In genomic region chr1:15409400-15410222, GRCh38 we compare ENCODE assay signal across 8 cellular contexts. TPM values are rescaled to one million over a fixed set of nuclear protein-coding genes. Genes with fewer than 3 reads are reported as not detected.
DNase-seq lines count a peak whose midpoint lies in the region; ATAC-seq, FAIRE-seq and TF ChIP-seq lines count a peak whose summit lies in the region.

A gene with protein sequence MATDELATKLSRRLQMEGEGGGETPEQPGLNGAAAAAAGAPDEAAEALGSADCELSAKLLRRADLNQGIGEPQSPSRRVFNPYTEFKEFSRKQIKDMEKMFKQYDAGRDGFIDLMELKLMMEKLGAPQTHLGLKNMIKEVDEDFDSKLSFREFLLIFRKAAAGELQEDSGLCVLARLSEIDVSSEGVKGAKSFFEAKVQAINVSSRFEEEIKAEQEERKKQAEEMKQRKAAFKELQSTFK (plus strand): TSS chr1:15409888. CDS start chr1:15409972, 84 bp downstream.

- FAIRE-seq in HTR-8/SVneo (lab: Jason Lieb, UNC), result peak; percentile 65

- BruUV-seq in OCI-LY7 (replicated peaks; lab: Mats Ljungman, UMichigan), result no TSS peak

- H3K79me2 ChIP-seq in OCI-LY7 (ENCODE audit: insufficient read depth, low read depth, low read length), result peaks cover 8% of the 10 kb centered on the region; the same call in 1 of the 2 replicates

- peak within 1 kb of the TSS; percentile 79 for H3K4me3 ChIP-seq in CD8-positive, alpha-beta T cell (ENCODE audit: low read depth, low read length)
- H3K4me3 ChIP-seq in OCI-LY7 (ENCODE audit: low read depth, low read length, poor library complexity, severe bottlenecking) (peak within 1 kb of the TSS; percentile 87), epithelial cell of proximal tubule (ENCODE audit: low read depth, low read length) (peak within 1 kb of the TSS; percentile 93), mucosa of stomach (ENCODE audit: low read length) (peak within 1 kb of the TSS; percentile 77)

- no peak for TF ChIP-seq CTCF in CD8-positive, alpha-beta T cell (IDR thresholded peaks at IDR 0.05)
- TF ChIP-seq CTCF in OCI-LY7 (conservative IDR thresholded peaks at IDR 0.05; ENCODE audit: low read length) (no peak), epithelial cell of proximal tubule (conservative IDR thresholded peaks at IDR 0.05; ENCODE audit: low read depth, low read length) (no peak)

- peaks cover 11% of the 10 kb centered on the region for H3K36me3 Mint-ChIP-seq in CD8-positive, alpha-beta T cell

- H3K4me2 ChIP-seq in OCI-LY7 (ENCODE audit: low read length), result peak within 1 kb of the TSS; percentile 98

- peak; percentile 76 for ATAC-seq in CD8-positive, alpha-beta T cell
- peak; percentile 81 for ATAC-seq in GM19467 (IDR thresholded peaks at IDR 0.05; ENCODE audit: unreplicated experiment)

- peak within 1 kb of the TSS; percentile 52 for H2AFZ ChIP-seq in OCI-LY7 (ENCODE audit: low read length)

- no peaks in the 10 kb centered on the region for H3K36me3 ChIP-seq in CD8-positive, alpha-beta T cell (ENCODE audit: insufficient read depth, low read length)
- H3K36me3 ChIP-seq in OCI-LY7 (ENCODE audit: insufficient read depth, low read length) (no peaks in the 10 kb centered on the region; the same call in 1 of the 2 replicates), mucosa of stomach (ENCODE audit: control insufficient read depth, insufficient read depth, low read length) (peaks cover 6% of the 10 kb centered on the region)

- peak; percentile 73 to 92 (median 85) for DNase-seq in CD8-positive, alpha-beta T cell
- DNase-seq in HTR-8/SVneo (ENCODE audit: insufficient read length, low spot score) (peak; percentile 76), OCI-LY7 (ENCODE audit: low spot score) (peak; percentile 86), activated T-cell treated with anti-CD3 and anti-CD28 coated beads for 4 hours (peak; percentile 79), epithelial cell of proximal tubule (ENCODE audit: low read depth) (no peak)
- DNase-seq in stimulated activated CD8-positive, alpha-beta memory T cell treated with anti-CD3 and anti-CD28 coated beads, Interleukin-4, amount 100 ng/mL, for 48 hours, result peak; percentile 89

- H3K9me2 ChIP-seq in OCI-LY7 (ENCODE audit: insufficient read depth, low read length), result no peaks in the 10 kb centered on the region

- peaks cover 49% of the 10 kb centered on the region for H3K4me1 Mint-ChIP-seq in CD8-positive, alpha-beta T cell (ENCODE audit: low read depth)

- POLR2A ChIA-PET in CD8-positive, alpha-beta T cell (lab: Charles Lee), result interaction anchor here (1.1 kb wide), 1 partner anchor 9 kb away, joined by 6 read pairs; no protein-coding TSS in a partner anchor
- POLR2A ChIA-PET in OCI-LY7 (lab: Charles Lee), result interaction anchor here (0.6 kb wide), 1 partner anchor 1108 kb away, joined by 4 read pairs; no protein-coding TSS in a partner anchor

- H3K27me3 ChIP-seq in CD8-positive, alpha-beta T cell (ENCODE audit: insufficient read depth, low read length), result no peaks in the 10 kb centered on the region
- no peaks in the 10 kb centered on the region for H3K27me3 ChIP-seq in mucosa of stomach (ENCODE audit: control insufficient read depth, insufficient read depth, low read length)

- H3K9me3 ChIP-seq in CD8-positive, alpha-beta T cell (ENCODE audit: low read length), result no peaks in the 10 kb centered on the region
- H3K9me3 ChIP-seq in OCI-LY7 (ENCODE audit: low read length) (no peaks in the 10 kb centered on the region), mucosa of stomach (ENCODE audit: control insufficient read depth, low read length) (no peaks in the 10 kb centered on the region)

- peak within 1 kb of the TSS; percentile 97 for H3K27ac Mint-ChIP-seq in CD8-positive, alpha-beta T cell

- CTCF ChIA-PET in CD8-positive, alpha-beta T cell (lab: Charles Lee), result interaction anchor here (1.7 to 1.9 kb wide), 2 partner anchors 15 to 86 kb away, joined by 6 read pairs; no protein-coding TSS in a partner anchor
- CTCF ChIA-PET in OCI-LY7 (lab: Charles Lee; ENCODE audit: unreplicated experiment), result no interaction called here

- H3K27me3 Mint-ChIP-seq in CD8-positive, alpha-beta T cell (ENCODE audit: low read depth), result no peaks in the 10 kb centered on the region

- H3K4me3 Mint-ChIP-seq in CD8-positive, alpha-beta T cell, result peak within 1 kb of the TSS; percentile 92

- H4K20me1 ChIP-seq in OCI-LY7 (ENCODE audit: insufficient read depth, low read length), result no peaks in the 10 kb centered on the region; the same call in 1 of the 2 replicates

- H3K9me3 Mint-ChIP-seq in CD8-positive, alpha-beta T cell, result no peaks in the 10 kb centered on the region

- peak within 1 kb of the TSS; percentile 89 for H3K9ac ChIP-seq in mucosa of stomach (ENCODE audit: low read length)

- H3K27ac ChIP-seq in CD8-positive, alpha-beta T cell (ENCODE audit: low read depth, low read length), result peak within 1 kb of the TSS; percentile 74
- H3K27ac ChIP-seq in OCI-LY7 (ENCODE audit: low read depth, low read length, poor library complexity, severe bottlenecking), result no peak within 1 kb of the TSS

- intact Hi-C loops in CD8-positive, alpha-beta T cell (cut with DNase I, micrococcal nuclease), result loop anchor here in 1 of 2 experiments (1.0 to 5.0 kb wide), 3 partner anchors 115 to 958 kb away; partner anchors contain the start of genes CASP9 and SZRD1
- intact Hi-C loops in OCI-LY7 (cut with micrococcal nuclease; ENCODE audit: unreplicated experiment), result no loop called here

- peaks cover 48% of the 10 kb centered on the region for H3K4me1 ChIP-seq in CD8-positive, alpha-beta T cell (ENCODE audit: insufficient read depth, low read length)
- peaks cover 19% of the 10 kb centered on the region for H3K4me1 ChIP-seq in OCI-LY7 (ENCODE audit: insufficient read depth, low read length, poor library complexity, severe bottlenecking)
- peaks cover 34% of the 10 kb centered on the region for H3K4me1 ChIP-seq in mucosa of stomach (ENCODE audit: control insufficient read depth, insufficient read depth, low read length)

RNA-seq across cellular contexts. Expression of the gene that starts here (rescaled TPM):
- 10 to 100 TPM; 81.2 to 87.9 TPM for total RNA-seq in CD8-positive, alpha-beta T cell
- 25.4 and 27.3 TPM in 2 replicates for total RNA-seq in OCI-LY7 (2014; rRNA removed; shearing (Covaris generic))
- total RNA-seq in OCI-LY7 (2022) (38.3 and 42.0 TPM in 2 replicates), epithelial cell of proximal tubule (122 and 184 TPM in 2 replicates)
